Comparison of ENCODE assay signal across 8 cellular contexts in the genomic region with DNA sequence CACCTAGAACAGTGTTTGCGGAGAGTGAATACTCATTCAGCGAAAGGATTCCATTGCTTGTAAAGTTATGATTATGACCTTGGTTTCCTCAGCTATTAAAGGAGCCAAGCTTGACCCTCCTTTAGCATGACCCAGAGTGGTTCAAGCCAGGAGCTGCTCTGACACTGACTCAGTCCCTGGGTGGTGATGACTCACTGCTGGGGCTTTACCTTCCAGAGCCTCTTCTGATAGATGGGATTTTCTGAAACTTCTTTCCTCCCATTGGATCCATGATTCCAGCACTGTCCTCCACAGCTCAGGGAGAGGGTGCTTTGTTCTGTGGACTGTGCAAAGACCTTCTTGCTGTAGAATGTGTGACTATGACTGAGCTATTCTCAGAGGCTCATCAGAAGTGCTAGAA.
DNase-seq lines count a peak whose midpoint lies in the region; ATAC-seq and TF ChIP-seq lines count a peak whose summit lies in the region.

No MANE protein-coding gene starts in this region.

- no peaks in the 10 kb centered on the region for H3K9me3 Mint-ChIP-seq in immature natural killer cell

- H3K27me3 ChIP-seq in Karpas-422 (ENCODE audit: low read length) (no peaks in the 10 kb centered on the region), esophagus squamous epithelium (peaks cover 0 to 5% (median 0%) of the 10 kb centered on the region in 4 donors)

- H3K36me3 Mint-ChIP-seq in immature natural killer cell, result no peaks in the 10 kb centered on the region

- TF ChIP-seq CTCF in GM13976 (IDR thresholded peaks at IDR 0.05; ENCODE audit: borderline replicate concordance, control extremely low read depth, extremely low read depth, insufficient read depth, missing control alignments) (no peak), esophagus squamous epithelium (IDR thresholded peaks at IDR 0.05) (no peak)

- no peaks in the 10 kb centered on the region for H3K79me2 ChIP-seq in Karpas-422 (ENCODE audit: low read length)

- peak overlapping the region; percentile 63 for H3K4me2 ChIP-seq in Karpas-422 (ENCODE audit: low read depth, low read length, poor library complexity, severe bottlenecking)

- H3K4me3 ChIP-seq in Karpas-422 (ENCODE audit: low read length) (peak overlapping the region; percentile 28), esophagus squamous epithelium (no peak overlapping the region)

- TF ChIP-seq POLR2A in esophagus squamous epithelium (IDR thresholded peaks at IDR 0.05), result no peak

- H3K4me1 Mint-ChIP-seq in immature natural killer cell, result peaks cover 60 to 81% of the 10 kb centered on the region in 2 donors

- no peaks in the 10 kb centered on the region for H3K36me3 ChIP-seq in Karpas-422 (ENCODE audit: insufficient read depth, low read length)
- no peaks in the 10 kb centered on the region for H3K36me3 ChIP-seq in esophagus squamous epithelium

- H3K4me1 ChIP-seq in Karpas-422 (ENCODE audit: low read length) (peaks cover 74% of the 10 kb centered on the region), esophagus squamous epithelium (peaks cover 6 to 12% (median 7%) of the 10 kb centered on the region in 3 donors)

- peak overlapping the region in 5 of 6 donors; percentile 93 to 98 (median 97) for H3K27ac Mint-ChIP-seq in immature natural killer cell

- in situ Hi-C loops in GM13976 (cut with MboI; ENCODE audit: low sequenced_read_pairs, unreplicated experiment), result loop anchor here (5.0 kb wide), 1 partner anchor 48 kb away; no protein-coding TSS in a partner anchor

- H2AFZ ChIP-seq in Karpas-422 (ENCODE audit: low read length), result no peak overlapping the region

- peak overlapping the region in 3 of 5 donors; percentile 5 to 89 (median 86) for H3K4me3 Mint-ChIP-seq in immature natural killer cell

- no peaks in the 10 kb centered on the region for H3K9me3 ChIP-seq in Karpas-422 (ENCODE audit: low read length)
- no peaks in the 10 kb centered on the region for H3K9me3 ChIP-seq in esophagus squamous epithelium

- ATAC-seq in GM21786 (IDR thresholded peaks at IDR 0.05; ENCODE audit: unreplicated experiment), result peak; percentile 40

- intact Hi-C loops in esophagus squamous epithelium (cut with DNase I), result no loop called here

- no peaks in the 10 kb centered on the region for H3K9me2 ChIP-seq in Karpas-422 (replicated peaks; ENCODE audit: insufficient read depth, low read length)

- peak overlapping the region; percentile 31 for H3K9ac ChIP-seq in Karpas-422 (ENCODE audit: low read length)

- no peaks in the 10 kb centered on the region for H4K20me1 ChIP-seq in Karpas-422 (ENCODE audit: insufficient read depth, low read depth, low read length)

- H3K27ac ChIP-seq in Karpas-422 (ENCODE audit: low read length) (peak overlapping the region; percentile 50), esophagus squamous epithelium (no peak overlapping the region)

- peak; percentile 38 for DNase-seq in GM13976 (ENCODE audit: low spot score)
- DNase-seq in Karpas-422, result no peak
- DNase-seq in immature natural killer cell, result no peak
- no peak for DNase-seq in esophagus squamous epithelium (lab: John Stamatoyannopoulos, UW)
- no peak for DNase-seq in NCI-H1417 (lab: John Stamatoyannopoulos, UW)
- DNase-seq in superior temporal gyrus (ENCODE audit: extremely low spot score), result no peak
- DNase-seq in activated CD4-positive, alpha-beta T cell treated with anti-CD3 and anti-CD28 coated beads, Interleukin-2, amount 50 U/mL, for 4 hours, result no peak

- H3K27me3 Mint-ChIP-seq in immature natural killer cell (ENCODE audit: low read depth in 3 of 3), result peaks cover 2 to 19% (median 3%) of the 10 kb centered on the region in 3 donors

- WGBS in esophagus squamous epithelium, 2 donors, result 92% methylated on average over 2 of the region's 2 CpGs; no CpG with 5 or more reads in 1 of the 2 donors
